In genomic region chr1:111733996-111734369, GRCh38 we compare ENCODE assay signal across 12 cellular contexts. TPM values are rescaled to one million over a fixed set of nuclear protein-coding genes. Genes with fewer than 3 reads are reported as not detected.
DNase-seq lines count a peak whose midpoint lies in the region; ATAC-seq and TF ChIP-seq lines count a peak whose summit lies in the region.
"Had no signal": no experiment of that assay in that cellular context is flagged by ENCODE, and none has a peak within 500 bp of the region (broad histone marks: within the 10 kb centered on the region; RNA-seq: fewer than 3 reads in every experiment).

No MANE protein-coding gene starts in this region.

- peaks cover 48% of the 10 kb centered on the region for H3K4me1 ChIP-seq in right cardiac atrium (ENCODE audit: control insufficient read depth, insufficient read depth, low read length)
- H3K4me1 ChIP-seq in neutrophil (ENCODE audit: control insufficient read depth in 1 of 2, insufficient read depth in 1 of 2, low read depth in 1 of 2, low read length in 1 of 2): peaks cover 82 to 87% of the 10 kb centered on the region in 2 experiments
- H3K4me1 ChIP-seq in vagina: peaks cover 66% of the 10 kb centered on the region

- TF ChIP-seq CTCF in neutrophil (IDR thresholded peaks at IDR 0.05): no peak
- no peak for TF ChIP-seq CTCF in vagina (IDR thresholded peaks at IDR 0.05)

- ATAC-seq in right cardiac atrium (no peak), left ventricle myocardium superior (no peak)

- TF ChIP-seq POLR2A in vagina (IDR thresholded peaks at IDR 0.05) (no peak), erythroblast (IDR thresholded peaks at IDR 0.05; ENCODE audit: low read length) (no peak)

- H3K9me3 ChIP-seq in right cardiac atrium (ENCODE audit: control insufficient read depth, low read length) (no peaks in the 10 kb centered on the region), neutrophil (no peaks in the 10 kb centered on the region), vagina (no peaks in the 10 kb centered on the region)

- H3K36me3 ChIP-seq in neutrophil (peaks cover 60% of the 10 kb centered on the region), vagina (no peaks in the 10 kb centered on the region)

- H3K27ac ChIP-seq in right cardiac atrium (ENCODE audit: low read length): peak overlapping the region; percentile 76
- peak overlapping the region; percentile 98 for H3K27ac ChIP-seq in neutrophil
- peak overlapping the region; percentile 44 for H3K27ac ChIP-seq in vagina

- H3K27me3 ChIP-seq in right cardiac atrium (ENCODE audit: control insufficient read depth, insufficient read depth) (no peaks in the 10 kb centered on the region), neutrophil (no peaks in the 10 kb centered on the region), vagina (no peaks in the 10 kb centered on the region)

- DNase-seq in right cardiac atrium (no peak), left ventricle myocardium superior (no peak), ecto neural progenitor cell (ENCODE audit: low spot score) (peak; percentile 18), vagina (ENCODE audit: extremely low spot score in 2 of 2) (no peak), NCI-H82 (lab: John Stamatoyannopoulos, UW) (no peak), erythroblast (lab: John Stamatoyannopoulos, UW) (no peak), NCI-H1694 treated with DMSO at 0.1 percent for 48 hours (lab: John Stamatoyannopoulos, UW) (no peak)
- DNase-seq: DND-41; naive B cell; stimulated activated CD4-positive, alpha-beta T cell treated with anti-CD3 and anti-CD28 coated beads, Interleukin-1b, Interleukin-23, amount 100 ng/mL, for 48 hours; stimulated activated naive CD4-positive, alpha-beta T cell treated with Interleukin-2 at 50 U/mL for 16 hours had no signal

- H3K4me3 ChIP-seq in right cardiac atrium (ENCODE audit: low read length): no peak overlapping the region
- H3K4me3 ChIP-seq in neutrophil (ENCODE audit: low read depth in 1 of 2, low read length in 1 of 2): peak overlapping the region; percentile 66 to 99
- no peak overlapping the region for H3K4me3 ChIP-seq in vagina

- intact Hi-C loops in right cardiac atrium (cut with DNase I) (no loop called here), left ventricle myocardium superior (cut with micrococcal nuclease) (no loop called here), vagina (cut with DNase I) (loop anchor here (5.0 kb wide), 1 partner anchor 578 kb away; no protein-coding TSS in a partner anchor)

- WGBS in right cardiac atrium: 66% methylated on average over 7 of the region's 7 CpGs

RNA-seq across cellular contexts. Expression of gene INKA2, which starts 5.2 kb away (rescaled TPM):
- 10 to 100 TPM; 18.9 to 46.2 (median 26.9) TPM for total RNA-seq in right cardiac atrium
- polyA plus RNA-seq in right cardiac atrium: 14.3 TPM
- 23.1 TPM for total RNA-seq in left ventricle myocardium superior
- total RNA-seq in vagina: 6.1 TPM

RNA-seq across cellular contexts. Expression of gene DDX20, which starts 21.7 kb away (rescaled TPM):
- total RNA-seq in right cardiac atrium (1 to 10 TPM; 5.5 to 7.7 (median 6.7) TPM), left ventricle myocardium superior (7.1 TPM), vagina (16.2 TPM)
- polyA plus RNA-seq in right cardiac atrium: 3.4 TPM

Comparison
In these comparisons a context has a peak if more than half of its experiments do, and no peak if none do; other contexts are left out.
1. H3K27ac ChIP-seq: peak in every context shown above with its lines; median percentile 98 in neutrophil; 76 in right cardiac atrium; 44 in vagina.
2. H3K4me3 ChIP-seq: peak in neutrophil (2 of 2); none in right cardiac atrium (single experiment) and vagina (0 of 2).